ENCODE assay signal across 19 cellular contexts in the genomic region with DNA sequence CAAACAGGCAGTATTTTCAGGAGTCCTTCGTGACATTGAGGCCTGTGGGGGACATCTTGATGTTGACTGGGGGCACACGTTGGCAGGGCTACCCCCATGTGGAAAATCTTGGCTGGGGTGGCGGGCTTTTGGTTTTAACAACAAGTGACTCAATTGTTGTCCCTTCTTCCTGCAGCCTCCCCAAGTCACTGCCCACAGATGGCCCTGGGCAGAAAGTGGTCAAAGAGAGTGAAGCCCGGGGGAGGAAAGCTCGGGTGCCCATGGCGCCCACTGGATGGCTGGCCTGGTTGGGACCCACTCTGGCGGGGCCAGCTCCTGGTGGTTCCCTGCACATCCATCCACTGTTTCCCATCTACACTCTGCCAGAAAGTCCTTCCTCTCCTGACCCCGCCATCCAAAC. TPM values are rescaled to one million over a fixed set of nuclear protein-coding genes. Genes with fewer than 3 reads are reported as not detected.
"Had no signal": no experiment of that assay in that cellular context is flagged by ENCODE, and none has a peak within 500 bp of the region (broad histone marks: within the 10 kb centered on the region; RNA-seq: fewer than 3 reads in every experiment).

No MANE protein-coding gene starts in this region.

- H3K27ac Mint-ChIP-seq: activated CD8-positive, alpha-beta T cell treated with anti-CD3 and anti-CD28 coated beads for 36 hours; memory B cell; naive B cell; neural progenitor cell; stimulated activated naive B cell treated with anti-CD40 and anti-IgM and Interleukin-4, amounts not matched to agents 10 μg/mL and 1 μg/mL and 100 μg/mL, for 72 hours had no signal

- H3K9ac ChIP-seq: neural progenitor cell had no signal

- H3K9me3 Mint-ChIP-seq: activated CD8-positive, alpha-beta T cell treated with anti-CD3 and anti-CD28 coated beads for 36 hours; activated naive CD4-positive, alpha-beta T cell treated with anti-CD3 and anti-CD28 coated beads, Interleukin-2, amount 50 U/mL, for 24 hours; immature natural killer cell; memory B cell; naive B cell; neural progenitor cell; stimulated activated naive B cell treated with anti-CD40 and anti-IgM and Interleukin-4, amounts not matched to agents 10 μg/mL and 1 μg/mL and 100 μg/mL, for 72 hours had no signal

- H3K4me3 Mint-ChIP-seq: activated CD8-positive, alpha-beta T cell treated with anti-CD3 and anti-CD28 coated beads for 36 hours; immature natural killer cell; memory B cell; naive B cell; neural progenitor cell; stimulated activated naive B cell treated with anti-CD40 and anti-IgM and Interleukin-4, amounts not matched to agents 10 μg/mL and 1 μg/mL and 100 μg/mL, for 72 hours had no signal

- H3K4me1 ChIP-seq: neural progenitor cell had no signal

- DNase-seq: activated CD8-positive, alpha-beta T cell treated with anti-CD3 and anti-CD28 coated beads for 36 hours; activated T-cell treated with anti-CD3 and anti-CD28 coated beads, Interleukin-2, amount 50 U/mL, for 1 hour; effector memory CD4-positive, alpha-beta T cell; esophagus squamous epithelium; immature natural killer cell; left ventricle myocardium superior; mucosa of descending colon; naive B cell; stimulated activated CD4-positive, alpha-beta T cell treated with anti-CD3 and anti-CD28 coated beads, Interleukin-4, amount 100 ng/mL, for 24 hours; stimulated activated naive B cell treated with anti-CD40 and anti-IgM and Interleukin-4, amounts not matched to agents 10 μg/mL and 1 μg/mL and 100 μg/mL, for 72 hours; T1000; upper lobe of right lung had no signal

- H3K4me1 Mint-ChIP-seq: immature natural killer cell, memory B cell had no signal

- H3K36me3 ChIP-seq: esophagus squamous epithelium, neural progenitor cell, pancreas, thoracic aorta, upper lobe of right lung had no signal

- H3K27ac ChIP-seq: neural progenitor cell, pancreas, thoracic aorta, upper lobe of right lung had no signal

- H3K27me3 ChIP-seq: esophagus squamous epithelium, neural progenitor cell, pancreas, upper lobe of right lung had no signal

- H3K4me2 ChIP-seq: neural progenitor cell had no signal

- H3K4me3 ChIP-seq: esophagus squamous epithelium, mucosa of descending colon, neural progenitor cell, pancreas, thoracic aorta, upper lobe of right lung had no signal

- H3K36me3 Mint-ChIP-seq: activated naive CD4-positive, alpha-beta T cell treated with anti-CD3 and anti-CD28 coated beads, Interleukin-2, amount 50 U/mL, for 24 hours; immature natural killer cell; memory B cell; naive B cell; neural progenitor cell; stimulated activated naive B cell treated with anti-CD40 and anti-IgM and Interleukin-4, amounts not matched to agents 10 μg/mL and 1 μg/mL and 100 μg/mL, for 72 hours had no signal

- H2AFZ ChIP-seq: neural progenitor cell had no signal

- H3K9me3 ChIP-seq: esophagus squamous epithelium, mucosa of descending colon, pancreas, thoracic aorta, upper lobe of right lung had no signal

- H3K27me3 Mint-ChIP-seq: activated CD8-positive, alpha-beta T cell treated with anti-CD3 and anti-CD28 coated beads for 36 hours; activated naive CD4-positive, alpha-beta T cell treated with anti-CD3 and anti-CD28 coated beads, Interleukin-2, amount 50 U/mL, for 24 hours; memory B cell; stimulated activated naive B cell treated with anti-CD40 and anti-IgM and Interleukin-4, amounts not matched to agents 10 μg/mL and 1 μg/mL and 100 μg/mL, for 72 hours had no signal

RNA-seq across cellular contexts. Expression of a gene that starts 24.6 kb away (rescaled TPM):
- total RNA-seq: activated CD8-positive, alpha-beta T cell treated with anti-CD3 and anti-CD28 coated beads for 36 hours; bronchial epithelial cell; endothelial cell of umbilical vein; left ventricle myocardium superior; thoracic aorta; upper lobe of right lung had no signal
- polyA plus RNA-seq: endothelial cell of umbilical vein, immature natural killer cell, pancreas had no signal
